15 cellular contexts compared by ENCODE assay signal in the genomic region with DNA sequence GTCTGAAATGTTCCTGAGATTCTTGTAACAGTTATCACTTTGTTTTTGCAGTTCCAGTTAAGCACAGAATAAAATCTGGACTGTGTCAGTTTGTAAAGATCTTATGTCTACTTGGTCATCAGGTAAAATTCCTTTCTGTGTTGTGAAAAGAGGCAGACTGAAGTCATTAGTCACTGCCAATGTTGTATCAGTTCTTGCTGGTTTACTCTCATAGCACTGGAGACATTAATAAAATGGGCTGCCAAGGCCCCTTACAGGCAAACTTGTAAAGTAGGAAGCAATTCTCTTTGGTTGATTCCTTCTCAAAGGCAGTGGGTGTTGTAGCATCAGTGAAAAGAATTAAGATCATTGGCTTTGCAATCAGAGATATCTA.
DNase-seq lines count a peak whose midpoint lies in the region; ATAC-seq and TF ChIP-seq lines count a peak whose summit lies in the region.
"Had no signal": no experiment of that assay in that cellular context is flagged by ENCODE, and none has a peak within 500 bp of the region (broad histone marks: within the 10 kb centered on the region; RNA-seq: fewer than 3 reads in every experiment).

No MANE protein-coding gene starts in this region.

- H3K36me3 ChIP-seq in trophoblast cell (ENCODE audit: control insufficient read depth in 1 of 2, insufficient read depth in 2 of 2, low read length in 2 of 2), result no peaks in the 10 kb centered on the region
- H3K36me3 ChIP-seq: BLaER1 treated with 17β-estradiol and CSF1 and Interleukin-3, amounts not matched to agents 10 nM and 100 nM had no signal

- H3K27ac ChIP-seq in VCaP (peak overlapping the region; percentile 54), trophoblast cell (ENCODE audit: low read depth, low read length) (peak overlapping the region; percentile 67)
- H3K27ac ChIP-seq: BLaER1 treated with 17β-estradiol and CSF1 and Interleukin-3, amounts not matched to agents 10 nM and 100 nM had no signal

- H3K14ac ChIP-seq in trophoblast cell (ENCODE audit: low read length), result no peak overlapping the region

- no peak overlapping the region for H2AFZ ChIP-seq in trophoblast cell (ENCODE audit: insufficient read depth, low read length, poor library complexity)
- H2AFZ ChIP-seq: GM23338 had no signal

- H3K4me2 ChIP-seq in trophoblast cell (ENCODE audit: low read length), result no peak overlapping the region
- H3K4me2 ChIP-seq: GM23338 had no signal

- DNase-seq in left kidney (ENCODE audit: low read depth, low spot score), result peak; percentile 21
- DNase-seq in trophoblast cell, result no peak
- no peak for DNase-seq in activated CD4-positive, alpha-beta memory T cell treated with anti-CD3 and anti-CD28 coated beads for 36 hours
- DNase-seq: Calu3; CD8-positive, alpha-beta T cell; HCEC 1CT had no signal

- H3K79me2 ChIP-seq in trophoblast cell (ENCODE audit: control insufficient read depth, insufficient read depth, low read length, poor library complexity), result no peaks in the 10 kb centered on the region

- H3K27me3 Mint-ChIP-seq in activated CD4-positive, alpha-beta memory T cell treated with anti-CD3 and anti-CD28 coated beads for 36 hours, result no peaks in the 10 kb centered on the region
- H3K27me3 Mint-ChIP-seq: B cell had no signal

- POLR2A ChIA-PET in activated CD4-positive, alpha-beta memory T cell treated with anti-CD3 and anti-CD28 coated beads for 36 hours (lab: Charles Lee), result no interaction called here

- H3K9me3 ChIP-seq in trophoblast cell (ENCODE audit: insufficient read depth, low read depth, low read length), result no peaks in the 10 kb centered on the region

- H2BK12ac ChIP-seq in trophoblast cell (ENCODE audit: low read length), result no peak overlapping the region

- intact Hi-C loops in activated CD4-positive, alpha-beta memory T cell treated with anti-CD3 and anti-CD28 coated beads for 36 hours (cut with micrococcal nuclease), result no loop called here

- no peak overlapping the region for H2AK5ac ChIP-seq in trophoblast cell (ENCODE audit: low read length)

- H3K9me3 Mint-ChIP-seq in activated CD4-positive, alpha-beta memory T cell treated with anti-CD3 and anti-CD28 coated beads for 36 hours, result no peaks in the 10 kb centered on the region
- H3K9me3 Mint-ChIP-seq: CD8-positive, alpha-beta T cell; GM23338; IgD-negative memory B cell had no signal

- no peak overlapping the region for H3K4me3 Mint-ChIP-seq in activated CD4-positive, alpha-beta memory T cell treated with anti-CD3 and anti-CD28 coated beads for 36 hours
- H3K4me3 Mint-ChIP-seq: B cell; CD8-positive, alpha-beta T cell; GM23338 had no signal

- no peak overlapping the region for H4K12ac ChIP-seq in trophoblast cell (ENCODE audit: low read depth, low read length)

- no peaks in the 10 kb centered on the region for H3K36me3 Mint-ChIP-seq in activated CD4-positive, alpha-beta memory T cell treated with anti-CD3 and anti-CD28 coated beads for 36 hours
- H3K36me3 Mint-ChIP-seq: CD8-positive, alpha-beta T cell; IgD-negative memory B cell had no signal

- H3K27me3 ChIP-seq in trophoblast cell (ENCODE audit: insufficient read depth, low read length), result no peaks in the 10 kb centered on the region
- H3K27me3 ChIP-seq: BLaER1 treated with 17β-estradiol and CSF1 and Interleukin-3, amounts not matched to agents 10 nM and 100 nM had no signal

- H3K23ac ChIP-seq in trophoblast cell (ENCODE audit: low read length), result no peak overlapping the region

- H2BK5ac ChIP-seq in trophoblast cell (ENCODE audit: low read depth, low read length, poor library complexity), result peak overlapping the region; percentile 88

- TF ChIP-seq CTCF in VCaP (conservative IDR thresholded peaks at IDR 0.05), result no peak

- H3K4me1 ChIP-seq in trophoblast cell (ENCODE audit: control insufficient read depth in 1 of 2, insufficient read depth in 2 of 2, low read length in 2 of 2), result peaks cover 6 to 11% of the 10 kb centered on the region in 2 experiments

- H3K18ac ChIP-seq in trophoblast cell (ENCODE audit: low read length), result no peak overlapping the region

- peaks cover 17% of the 10 kb centered on the region for H3K79me1 ChIP-seq in trophoblast cell (ENCODE audit: low read length)

- no peak overlapping the region for H3K9ac ChIP-seq in trophoblast cell (ENCODE audit: low read length)
- H3K9ac ChIP-seq: BLaER1 treated with 17β-estradiol and CSF1 and Interleukin-3, amounts not matched to agents 10 nM and 100 nM had no signal

- H4K91ac ChIP-seq in trophoblast cell (ENCODE audit: low read depth, low read length), result no peak overlapping the region

- no peak for ATAC-seq in GM18858 (IDR thresholded peaks at IDR 0.05; ENCODE audit: unreplicated experiment)
- no peak for ATAC-seq in GM21619 (IDR thresholded peaks at IDR 0.05; ENCODE audit: unreplicated experiment)
- ATAC-seq in HG03175 (IDR thresholded peaks at IDR 0.05; ENCODE audit: unreplicated experiment), result no peak
- ATAC-seq: CD8-positive, alpha-beta T cell; GM23338; HepG2 had no signal

- CTCF ChIA-PET in activated CD4-positive, alpha-beta memory T cell treated with anti-CD3 and anti-CD28 coated beads for 36 hours (lab: Charles Lee), result no interaction called here

- H3K27ac Mint-ChIP-seq in activated CD4-positive, alpha-beta memory T cell treated with anti-CD3 and anti-CD28 coated beads for 36 hours, result no peak overlapping the region
- H3K27ac Mint-ChIP-seq: B cell; CD8-positive, alpha-beta T cell; GM23338; IgD-negative memory B cell had no signal

- H3K4me3 ChIP-seq in trophoblast cell (ENCODE audit: low read depth, low read length), result no peak overlapping the region
- H3K4me3 ChIP-seq: BLaER1 treated with 17β-estradiol and CSF1 and Interleukin-3, amounts not matched to agents 10 nM and 100 nM; GM23338 had no signal

- no peak overlapping the region for H2BK120ac ChIP-seq in trophoblast cell (ENCODE audit: insufficient read depth, low read length, poor library complexity)

- H4K8ac ChIP-seq in trophoblast cell (ENCODE audit: low read depth, low read length), result no peak overlapping the region

- no peak overlapping the region for H3K4ac ChIP-seq in trophoblast cell (ENCODE audit: low read depth, low read length)

- H3K4me1 Mint-ChIP-seq in activated CD4-positive, alpha-beta memory T cell treated with anti-CD3 and anti-CD28 coated beads for 36 hours (ENCODE audit: low read depth), result no peaks in the 10 kb centered on the region
